Comparison of ENCODE assay signal across 1 cellular context in the genomic region with DNA sequence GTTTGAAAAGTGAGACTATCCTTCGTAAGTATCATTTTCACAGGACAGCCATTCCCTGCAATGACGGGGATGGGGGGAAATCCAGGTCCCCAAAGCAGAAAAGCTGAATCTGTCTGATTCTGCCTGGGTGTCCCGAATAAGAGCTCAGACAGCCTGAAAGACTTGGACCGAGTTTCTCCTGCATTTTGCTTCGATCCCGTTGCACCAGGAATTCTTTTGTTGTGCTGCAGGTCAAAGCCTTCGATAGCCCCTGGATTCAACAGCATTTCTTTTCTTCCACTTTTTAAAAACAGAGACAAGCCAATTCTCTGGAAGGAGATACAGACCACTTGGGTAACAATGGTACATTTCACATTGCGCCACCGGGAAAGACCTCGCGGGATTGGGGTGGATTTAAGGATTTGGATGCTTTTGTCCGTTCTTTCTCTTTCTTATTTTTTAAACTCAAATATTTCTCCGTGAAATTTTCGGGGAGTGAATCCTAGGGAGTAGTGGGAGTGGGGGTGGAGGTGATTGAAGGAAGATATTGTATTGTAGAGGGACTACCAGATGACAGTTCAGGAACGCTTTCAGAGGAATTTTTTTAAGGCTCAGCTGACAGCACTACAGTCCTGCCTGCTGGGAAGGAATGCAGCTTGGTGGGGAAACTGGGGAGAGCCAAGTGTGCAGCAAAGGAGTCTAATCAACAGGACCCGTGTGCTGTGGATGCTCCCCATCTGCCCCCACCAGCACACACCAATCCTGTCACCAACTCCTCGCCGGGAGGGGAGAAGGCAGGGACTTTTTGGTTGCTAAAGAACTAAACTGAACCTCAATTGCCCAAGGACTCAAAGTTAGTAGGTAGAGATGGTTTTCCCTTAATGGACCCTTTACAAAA.
TF ChIP-seq lines count a peak whose summit lies in the region.

No MANE protein-coding gene starts in this region.

TF ChIP-seq in GM23338, 12 proteins besides CTCF, POLR2A, EP300 and RAD21 (continued from another document):
- TF ChIP-seq, protein P1, sequence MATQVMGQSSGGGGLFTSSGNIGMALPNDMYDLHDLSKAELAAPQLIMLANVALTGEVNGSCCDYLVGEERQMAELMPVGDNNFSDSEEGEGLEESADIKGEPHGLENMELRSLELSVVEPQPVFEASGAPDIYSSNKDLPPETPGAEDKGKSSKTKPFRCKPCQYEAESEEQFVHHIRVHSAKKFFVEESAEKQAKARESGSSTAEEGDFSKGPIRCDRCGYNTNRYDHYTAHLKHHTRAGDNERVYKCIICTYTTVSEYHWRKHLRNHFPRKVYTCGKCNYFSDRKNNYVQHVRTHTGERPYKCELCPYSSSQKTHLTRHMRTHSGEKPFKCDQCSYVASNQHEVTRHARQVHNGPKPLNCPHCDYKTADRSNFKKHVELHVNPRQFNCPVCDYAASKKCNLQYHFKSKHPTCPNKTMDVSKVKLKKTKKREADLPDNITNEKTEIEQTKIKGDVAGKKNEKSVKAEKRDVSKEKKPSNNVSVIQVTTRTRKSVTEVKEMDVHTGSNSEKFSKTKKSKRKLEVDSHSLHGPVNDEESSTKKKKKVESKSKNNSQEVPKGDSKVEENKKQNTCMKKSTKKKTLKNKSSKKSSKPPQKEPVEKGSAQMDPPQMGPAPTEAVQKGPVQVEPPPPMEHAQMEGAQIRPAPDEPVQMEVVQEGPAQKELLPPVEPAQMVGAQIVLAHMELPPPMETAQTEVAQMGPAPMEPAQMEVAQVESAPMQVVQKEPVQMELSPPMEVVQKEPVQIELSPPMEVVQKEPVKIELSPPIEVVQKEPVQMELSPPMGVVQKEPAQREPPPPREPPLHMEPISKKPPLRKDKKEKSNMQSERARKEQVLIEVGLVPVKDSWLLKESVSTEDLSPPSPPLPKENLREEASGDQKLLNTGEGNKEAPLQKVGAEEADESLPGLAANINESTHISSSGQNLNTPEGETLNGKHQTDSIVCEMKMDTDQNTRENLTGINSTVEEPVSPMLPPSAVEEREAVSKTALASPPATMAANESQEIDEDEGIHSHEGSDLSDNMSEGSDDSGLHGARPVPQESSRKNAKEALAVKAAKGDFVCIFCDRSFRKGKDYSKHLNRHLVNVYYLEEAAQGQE (IDR thresholded peaks at IDR 0.05; ENCODE audit: unreplicated experiment): no peak
- TF ChIP-seq POLR2AphosphoS5 (IDR thresholded peaks at IDR 0.05; ENCODE audit: low read depth): no peak
- TF ChIP-seq, protein P2, sequence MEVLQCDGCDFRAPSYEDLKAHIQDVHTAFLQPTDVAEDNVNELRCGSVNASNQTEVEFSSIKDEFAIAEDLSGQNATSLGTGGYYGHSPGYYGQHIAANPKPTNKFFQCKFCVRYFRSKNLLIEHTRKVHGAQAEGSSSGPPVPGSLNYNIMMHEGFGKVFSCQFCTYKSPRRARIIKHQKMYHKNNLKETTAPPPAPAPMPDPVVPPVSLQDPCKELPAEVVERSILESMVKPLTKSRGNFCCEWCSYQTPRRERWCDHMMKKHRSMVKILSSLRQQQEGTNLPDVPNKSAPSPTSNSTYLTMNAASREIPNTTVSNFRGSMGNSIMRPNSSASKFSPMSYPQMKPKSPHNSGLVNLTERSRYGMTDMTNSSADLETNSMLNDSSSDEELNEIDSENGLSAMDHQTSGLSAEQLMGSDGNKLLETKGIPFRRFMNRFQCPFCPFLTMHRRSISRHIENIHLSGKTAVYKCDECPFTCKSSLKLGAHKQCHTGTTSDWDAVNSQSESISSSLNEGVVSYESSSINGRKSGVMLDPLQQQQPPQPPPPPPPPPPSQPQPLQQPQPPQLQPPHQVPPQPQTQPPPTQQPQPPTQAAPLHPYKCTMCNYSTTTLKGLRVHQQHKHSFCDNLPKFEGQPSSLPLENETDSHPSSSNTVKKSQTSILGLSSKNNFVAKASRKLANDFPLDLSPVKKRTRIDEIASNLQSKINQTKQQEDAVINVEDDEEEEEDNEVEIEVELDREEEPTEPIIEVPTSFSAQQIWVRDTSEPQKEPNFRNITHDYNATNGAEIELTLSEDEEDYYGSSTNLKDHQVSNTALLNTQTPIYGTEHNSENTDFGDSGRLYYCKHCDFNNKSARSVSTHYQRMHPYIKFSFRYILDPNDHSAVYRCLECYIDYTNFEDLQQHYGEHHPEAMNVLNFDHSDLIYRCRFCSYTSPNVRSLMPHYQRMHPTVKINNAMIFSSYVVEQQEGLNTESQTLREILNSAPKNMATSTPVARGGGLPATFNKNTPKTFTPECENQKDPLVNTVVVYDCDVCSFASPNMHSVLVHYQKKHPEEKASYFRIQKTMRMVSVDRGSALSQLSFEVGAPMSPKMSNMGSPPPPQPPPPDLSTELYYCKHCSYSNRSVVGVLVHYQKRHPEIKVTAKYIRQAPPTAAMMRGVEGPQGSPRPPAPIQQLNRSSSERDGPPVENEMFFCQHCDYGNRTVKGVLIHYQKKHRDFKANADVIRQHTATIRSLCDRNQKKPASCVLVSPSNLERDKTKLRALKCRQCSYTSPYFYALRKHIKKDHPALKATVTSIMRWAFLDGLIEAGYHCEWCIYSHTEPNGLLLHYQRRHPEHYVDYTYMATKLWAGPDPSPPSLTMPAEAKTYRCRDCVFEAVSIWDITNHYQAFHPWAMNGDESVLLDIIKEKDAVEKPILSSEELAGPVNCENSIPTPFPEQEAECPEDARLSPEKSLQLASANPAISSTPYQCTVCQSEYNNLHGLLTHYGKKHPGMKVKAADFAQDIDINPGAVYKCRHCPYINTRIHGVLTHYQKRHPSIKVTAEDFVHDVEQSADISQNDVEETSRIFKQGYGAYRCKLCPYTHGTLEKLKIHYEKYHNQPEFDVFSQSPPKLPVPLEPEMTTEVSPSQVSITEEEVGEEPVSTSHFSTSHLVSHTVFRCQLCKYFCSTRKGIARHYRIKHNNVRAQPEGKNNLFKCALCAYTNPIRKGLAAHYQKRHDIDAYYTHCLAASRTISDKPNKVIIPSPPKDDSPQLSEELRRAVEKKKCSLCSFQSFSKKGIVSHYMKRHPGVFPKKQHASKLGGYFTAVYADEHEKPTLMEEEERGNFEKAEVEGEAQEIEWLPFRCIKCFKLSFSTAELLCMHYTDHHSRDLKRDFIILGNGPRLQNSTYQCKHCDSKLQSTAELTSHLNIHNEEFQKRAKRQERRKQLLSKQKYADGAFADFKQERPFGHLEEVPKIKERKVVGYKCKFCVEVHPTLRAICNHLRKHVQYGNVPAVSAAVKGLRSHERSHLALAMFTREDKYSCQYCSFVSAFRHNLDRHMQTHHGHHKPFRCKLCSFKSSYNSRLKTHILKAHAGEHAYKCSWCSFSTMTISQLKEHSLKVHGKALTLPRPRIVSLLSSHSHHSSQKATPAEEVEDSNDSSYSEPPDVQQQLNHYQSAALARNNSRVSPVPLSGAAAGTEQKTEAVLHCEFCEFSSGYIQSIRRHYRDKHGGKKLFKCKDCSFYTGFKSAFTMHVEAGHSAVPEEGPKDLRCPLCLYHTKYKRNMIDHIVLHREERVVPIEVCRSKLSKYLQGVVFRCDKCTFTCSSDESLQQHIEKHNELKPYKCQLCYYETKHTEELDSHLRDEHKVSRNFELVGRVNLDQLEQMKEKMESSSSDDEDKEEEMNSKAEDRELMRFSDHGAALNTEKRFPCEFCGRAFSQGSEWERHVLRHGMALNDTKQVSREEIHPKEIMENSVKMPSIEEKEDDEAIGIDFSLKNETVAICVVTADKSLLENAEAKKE (CRISPR knock-in tag; IDR thresholded peaks at IDR 0.05): no peak
- no peak for TF ChIP-seq EZH2 (IDR thresholded peaks at IDR 0.05; ENCODE audit: low read depth, unreplicated experiment)
- no peak for TF ChIP-seq JUNB (IDR thresholded peaks at IDR 0.05; ENCODE audit: unreplicated experiment)
- no peak for TF ChIP-seq CREB1 (CRISPR knock-in tag; IDR thresholded peaks at IDR 0.05; ENCODE audit: low read depth)
- no peak for TF ChIP-seq ZNF331 (CRISPR knock-in tag; IDR thresholded peaks at IDR 0.05; ENCODE audit: low read depth)
- TF ChIP-seq EZH2phosphoT487 (IDR thresholded peaks at IDR 0.05; ENCODE audit: unreplicated experiment): no peak
- no peak for TF ChIP-seq NANOG (IDR thresholded peaks at IDR 0.05; ENCODE audit: borderline replicate concordance)
- no peak for TF ChIP-seq ZNF114 (CRISPR knock-in tag; IDR thresholded peaks at IDR 0.05)
